Comparison of ENCODE assay signal across 8 cellular contexts in genomic region chr7:131328387-131329175, GRCh38. TPM values are rescaled to one million over a fixed set of nuclear protein-coding genes. Genes with fewer than 3 reads are reported as not detected.
DNase-seq lines count a peak whose midpoint lies in the region; ATAC-seq, FAIRE-seq and TF ChIP-seq lines count a peak whose summit lies in the region.

No MANE protein-coding gene starts in this region.

- peak overlapping the region; percentile 92 for H3K4me3 Mint-ChIP-seq in natural killer cell treated with Interleukin-12 subunit alpha and Interleukin-12 subunit beta and Interleukin-15 and Interleukin-18, amount 100 ng/mL, for 72 hours

- peak overlapping the region; percentile 80 for H3K4me2 ChIP-seq in A549

- H3K27ac Mint-ChIP-seq in natural killer cell treated with Interleukin-12 subunit alpha and Interleukin-12 subunit beta and Interleukin-15 and Interleukin-18, amount 100 ng/mL, for 72 hours, result peak overlapping the region; percentile 95 to 96

- H3K9ac ChIP-seq in SK-N-MC (ENCODE audit: insufficient read length), result peak overlapping the region; percentile 99

- H3K36me3 ChIP-seq in SK-N-MC (ENCODE audit: insufficient read depth, low read length), result peaks cover 32% of the 10 kb centered on the region
- peaks cover 0 to 6% (median 0%) of the 10 kb centered on the region in 4 donors for H3K36me3 ChIP-seq in esophagus muscularis mucosa

- H3K9me3 ChIP-seq in A549, result peaks cover under 1% of the 10 kb centered on the region; the same call in 1 of the 3 replicates
- H3K9me3 ChIP-seq in SK-N-MC (ENCODE audit: low read depth, low read length), result no peaks in the 10 kb centered on the region
- no peaks in the 10 kb centered on the region for H3K9me3 ChIP-seq in esophagus muscularis mucosa

- peak overlapping the region; percentile 91 for H3K4me3 ChIP-seq in A549
- H3K4me3 ChIP-seq in SK-N-MC, result peak overlapping the region; percentile 98
- peak overlapping the region; percentile 82 to 98 (median 91) for H3K4me3 ChIP-seq in esophagus muscularis mucosa

- TF ChIP-seq CTCF in A549 (IDR thresholded peaks at IDR 0.05) (no peak), GM13977 (IDR thresholded peaks at IDR 0.05; ENCODE audit: extremely low read depth, insufficient read depth, missing control alignments) (no peak), esophagus muscularis mucosa (IDR thresholded peaks at IDR 0.05) (no peak)

- H3K27ac ChIP-seq in A549 (peak overlapping the region; percentile 98), SK-N-MC (peak overlapping the region; percentile 97), esophagus muscularis mucosa (replicated peaks in 1 of 4) (peak overlapping the region; percentile 97)

- peaks cover 38 to 55% of the 10 kb centered on the region in 2 donors for H3K4me1 Mint-ChIP-seq in natural killer cell treated with Interleukin-12 subunit alpha and Interleukin-12 subunit beta and Interleukin-15 and Interleukin-18, amount 100 ng/mL, for 72 hours (ENCODE audit: low read depth in 2 of 2)

- peaks cover 62% of the 10 kb centered on the region for H3K4me1 ChIP-seq in A549
- H3K4me1 ChIP-seq in esophagus muscularis mucosa, result peaks cover 20 to 46% (median 41%) of the 10 kb centered on the region in 4 donors

- TF ChIP-seq RAD21 in A549 (conservative IDR thresholded peaks at IDR 0.05 in 1 of 2, IDR thresholded peaks at IDR 0.05 in 1 of 2), result no peak

- POLR2A ChIA-PET in A549 (lab: Yijun Ruan, JAX), result interaction anchor here (0.6 to 2.2 kb wide), 7 partner anchors 8 to 221 kb away, joined by 3 to 16 read pairs (median 4); no protein-coding TSS in a partner anchor

- CTCF ChIA-PET in A549 (lab: Yijun Ruan, JAX), result interaction anchor here (1.0 to 1.7 kb wide), 4 partner anchors 12 to 259 kb away, joined by 3 to 4 read pairs (median 3); no protein-coding TSS in a partner anchor

- H3K27me3 Mint-ChIP-seq in natural killer cell treated with Interleukin-12 subunit alpha and Interleukin-12 subunit beta and Interleukin-15 and Interleukin-18, amount 100 ng/mL, for 72 hours, result no peaks in the 10 kb centered on the region

- no peak for TF ChIP-seq POLR2A in A549 (IDR thresholded peaks at IDR 0.05; ENCODE audit: low read length)
- no peak for TF ChIP-seq POLR2A in esophagus muscularis mucosa (IDR thresholded peaks at IDR 0.05; ENCODE audit: low read depth)

- in situ Hi-C loops in GM13977 (cut with MboI; ENCODE audit: low pct_unique_long_range_greater_than_20kb, low sequenced_read_pairs, unreplicated experiment), result no loop called here

- DNase-seq in A549 (ENCODE audit: low read depth in 1 of 2, low spot score in 1 of 2) (no peak), GM13977 (ENCODE audit: low spot score) (peak; percentile 32), SK-N-MC (ENCODE audit: low read depth, low spot score) (no peak), esophagus muscularis mucosa (ENCODE audit: extremely low spot score) (no peak), H4 (ENCODE audit: low spot score) (no peak)
- no peak for DNase-seq in natural killer cell treated with Interleukin-12 subunit alpha and Interleukin-12 subunit beta and Interleukin-15 and Interleukin-18, amount 100 ng/mL, for 72 hours (ENCODE audit: low spot score)

- H3K9me3 Mint-ChIP-seq in natural killer cell treated with Interleukin-12 subunit alpha and Interleukin-12 subunit beta and Interleukin-15 and Interleukin-18, amount 100 ng/mL, for 72 hours, result no peaks in the 10 kb centered on the region

- under 1% methylated on average over 19 of the region's 19 CpGs for WGBS in A549 (ENCODE audit: missing lambda C conversion rate)
- WGBS in esophagus muscularis mucosa, result 1% methylated on average over 15 of the region's 19 CpGs

- FAIRE-seq in A549 (lab: Jason Lieb, UNC), result no peak

- no peaks in the 10 kb centered on the region for H3K27me3 ChIP-seq in esophagus muscularis mucosa

- intact Hi-C loops in esophagus muscularis mucosa (cut with DNase I), result loop anchor here (5.0 kb wide), 1 partner anchor 216 kb away; no protein-coding TSS in a partner anchor

- no peak; a peak in 2 of 6 replicates for ATAC-seq in A549
- no peak for ATAC-seq in natural killer cell treated with Interleukin-12 subunit alpha and Interleukin-12 subunit beta and Interleukin-15 and Interleukin-18, amount 100 ng/mL, for 72 hours
- no peak for ATAC-seq in GM19328 (IDR thresholded peaks at IDR 0.05; ENCODE audit: unreplicated experiment)
- ATAC-seq in HG02588 (IDR thresholded peaks at IDR 0.05; ENCODE audit: unreplicated experiment), result no peak

- H3K36me3 Mint-ChIP-seq in natural killer cell treated with Interleukin-12 subunit alpha and Interleukin-12 subunit beta and Interleukin-15 and Interleukin-18, amount 100 ng/mL, for 72 hours, result peaks cover 5% of the 10 kb centered on the region

- TF ChIP-seq EP300 in A549 (IDR thresholded peaks at IDR 0.05) (no peak), esophagus muscularis mucosa (IDR thresholded peaks at IDR 0.05) (no peak)

TF ChIP-seq in A549, 52 proteins besides CTCF, POLR2A, EP300 and RAD21:
- TF ChIP-seq FOSB (CRISPR knock-in tag; IDR thresholded peaks at IDR 0.05) (0 out of 2 replicates have a peak, but pooled peaks have one; percentile 11), HMGXB4 (CRISPR knock-in tag; IDR thresholded peaks at IDR 0.05; ENCODE audit: borderline replicate concordance) (no peak), FOXS1 (CRISPR knock-in tag; IDR thresholded peaks at IDR 0.05) (no peak), MYC (IDR thresholded peaks at IDR 0.05; ENCODE audit: borderline replicate concordance, low read length) (no peak)

RNA-seq across cellular contexts. Expression of gene MKLN1, which starts 0.9 kb away (rescaled TPM):
- polyA plus RNA-seq in A549 (2011; rRNA removed), result 84.5 and 109 TPM in 2 replicates
- 17.5 and 18.5 TPM in 2 replicates for polyA plus RNA-seq in A549 (2012; cell fraction: cytosol; rRNA removed)
- polyA plus RNA-seq in A549 (2012; cell fraction: nucleus; rRNA removed), result 10.8 and 17.1 TPM in 2 replicates
- polyA plus RNA-seq in A549 (2017; fragmentation: RNase III; extraction: RNeasy Plus Mini Kit Qiagen cat#74134 plus additional on column Dnase treatment), result 39.6 to 46.4 TPM (median 39.6 TPM) in 3 replicates
- polyA minus RNA-seq in A549 (2011; rRNA and poly(A)+ RNA removed), result 154 and 176 TPM in 2 replicates
- total RNA-seq in esophagus muscularis mucosa, result 10 to 100 TPM; 37.9 to 55.2 (median 41.3) TPM
- 10 to 100 TPM; 46.7 to 56.2 TPM for total RNA-seq in natural killer cell treated with Interleukin-12 subunit alpha and Interleukin-12 subunit beta and Interleukin-15 and Interleukin-18, amount 100 ng/mL, for 72 hours
- total RNA-seq in H4 (2014; rRNA removed; shearing (Covaris generic)), result 17.0 and 25.1 TPM in 2 replicates
